ENCODE assay signal across 10 cellular contexts in genomic region chr9:99244300-99245260, GRCh38. TPM values are rescaled to one million over a fixed set of nuclear protein-coding genes. Genes with fewer than 3 reads are reported as not detected.
A peak's percentile ranks its signal among the peaks of the same experiment; 100 is the strongest.
DNase-seq lines count a peak whose midpoint lies in the region; ATAC-seq and TF ChIP-seq lines count a peak whose summit lies in the region.
"Had no signal": no experiment of that assay in that cellular context is flagged by ENCODE, and none has a peak within 500 bp of the region (broad histone marks: within the 10 kb centered on the region; RNA-seq: fewer than 3 reads in every experiment).

No MANE protein-coding gene starts in this region.

- H3K9me3 ChIP-seq in OCI-LY3 (ENCODE audit: insufficient read depth, low read length), result no peaks in the 10 kb centered on the region

- H3K79me2 ChIP-seq in OCI-LY3 (ENCODE audit: low read length), result no peaks in the 10 kb centered on the region

- ATAC-seq in GM19463 (IDR thresholded peaks at IDR 0.05; ENCODE audit: unreplicated experiment) (peak; percentile 92), HG03060 (IDR thresholded peaks at IDR 0.05; ENCODE audit: low read depth, unreplicated experiment) (peak; percentile 96)

- DNase-seq in GM13976 (ENCODE audit: low spot score) (peak; percentile 69), HK-2 (ENCODE audit: unreplicated experiment) (no peak), hypothalamus (lab: John Stamatoyannopoulos, UW) (no peak), HuH-7.5 (ENCODE audit: low spot score) (no peak)
- no peak for DNase-seq in activated CD4-positive, alpha-beta memory T cell treated with anti-CD3 and anti-CD28 coated beads, Interleukin-2, amount 10 ng/mL, durations not matched to agents 7 days and 5 days
- DNase-seq: dorsolateral prefrontal cortex, posterior cingulate gyrus had no signal

- POLR2A ChIA-PET in activated CD4-positive, alpha-beta memory T cell treated with anti-CD3 and anti-CD28 coated beads, Interleukin-2, amount 10 ng/mL, durations not matched to agents 7 days and 5 days (lab: Charles Lee), result interaction anchor here (1.0 kb wide), 1 partner anchor 22 kb away, joined by 3 read pairs; the partner anchor contains the start of gene SEC61B

- TF ChIP-seq CTCF in GM13976 (IDR thresholded peaks at IDR 0.05; ENCODE audit: borderline replicate concordance, control extremely low read depth, extremely low read depth, insufficient read depth, missing control alignments), result no peak
- no peak for TF ChIP-seq CTCF in OCI-LY3 (IDR thresholded peaks at IDR 0.05; ENCODE audit: low read depth, low read length)

- H3K4me3 Mint-ChIP-seq in activated CD4-positive, alpha-beta memory T cell treated with anti-CD3 and anti-CD28 coated beads, Interleukin-2, amount 10 ng/mL, durations not matched to agents 7 days and 5 days, result no peak overlapping the region

- H3K4me2 ChIP-seq in OCI-LY3 (ENCODE audit: low read length), result peak overlapping the region; percentile 60

- no peaks in the 10 kb centered on the region for H3K27me3 ChIP-seq in OCI-LY3 (ENCODE audit: low read depth, low read length)
- H3K27me3 ChIP-seq: dorsolateral prefrontal cortex had no signal

- no peak overlapping the region for H3K27ac Mint-ChIP-seq in activated CD4-positive, alpha-beta memory T cell treated with anti-CD3 and anti-CD28 coated beads, Interleukin-2, amount 10 ng/mL, durations not matched to agents 7 days and 5 days

- H3K4me1 ChIP-seq in OCI-LY3 (ENCODE audit: low read length), result peaks cover 47% of the 10 kb centered on the region

- peak overlapping the region; percentile 83 for H3K27ac ChIP-seq in OCI-LY3 (ENCODE audit: low read length)
- H3K27ac ChIP-seq: dorsolateral prefrontal cortex had no signal

- H3K4me1 Mint-ChIP-seq in activated CD4-positive, alpha-beta memory T cell treated with anti-CD3 and anti-CD28 coated beads, Interleukin-2, amount 10 ng/mL, durations not matched to agents 7 days and 5 days, result peaks cover 8% of the 10 kb centered on the region

- in situ Hi-C loops in GM13976 (cut with MboI; ENCODE audit: low sequenced_read_pairs, unreplicated experiment), result no loop called here

- CTCF ChIA-PET in activated CD4-positive, alpha-beta memory T cell treated with anti-CD3 and anti-CD28 coated beads, Interleukin-2, amount 10 ng/mL, durations not matched to agents 7 days and 5 days (lab: Charles Lee), result interaction anchor here (1.3 kb wide), 1 partner anchor 13 kb away, joined by 6 read pairs; no protein-coding TSS in a partner anchor

- no peaks in the 10 kb centered on the region for H3K9me3 Mint-ChIP-seq in activated CD4-positive, alpha-beta memory T cell treated with anti-CD3 and anti-CD28 coated beads, Interleukin-2, amount 10 ng/mL, durations not matched to agents 7 days and 5 days

- H3K36me3 Mint-ChIP-seq in activated CD4-positive, alpha-beta memory T cell treated with anti-CD3 and anti-CD28 coated beads, Interleukin-2, amount 10 ng/mL, durations not matched to agents 7 days and 5 days (ENCODE audit: low read depth), result no peaks in the 10 kb centered on the region

- no peaks in the 10 kb centered on the region for H3K27me3 Mint-ChIP-seq in activated CD4-positive, alpha-beta memory T cell treated with anti-CD3 and anti-CD28 coated beads, Interleukin-2, amount 10 ng/mL, durations not matched to agents 7 days and 5 days

- H3K9ac ChIP-seq in OCI-LY3 (ENCODE audit: low read length), result peak overlapping the region; percentile 50

- no peak overlapping the region for H2AFZ ChIP-seq in OCI-LY3 (ENCODE audit: low read depth, low read length)

- H3K4me3 ChIP-seq in OCI-LY3 (ENCODE audit: low read length), result 0 out of 2 replicates have a peak overlapping the region, but pooled peaks have one; percentile 11
- H3K4me3 ChIP-seq: dorsolateral prefrontal cortex had no signal

- H3K36me3 ChIP-seq in OCI-LY3 (replicated peaks; ENCODE audit: low read depth, low read length), result peaks cover 38% of the 10 kb centered on the region

- no peaks in the 10 kb centered on the region for H4K20me1 ChIP-seq in OCI-LY3 (ENCODE audit: insufficient read depth, low read length)

RNA-seq across cellular contexts. Expression of gene SEC61B, which starts 22.5 kb away (rescaled TPM):
- 100 to 1,000 TPM; 148 to 165 TPM for total RNA-seq in activated CD4-positive, alpha-beta memory T cell treated with anti-CD3 and anti-CD28 coated beads, Interleukin-2, amount 10 ng/mL, durations not matched to agents 7 days and 5 days

RNA-seq across cellular contexts. Expression of gene ALG2, which starts 22.8 kb away (rescaled TPM):
- 10 to 100 TPM; 30.0 to 31.9 TPM for total RNA-seq in activated CD4-positive, alpha-beta memory T cell treated with anti-CD3 and anti-CD28 coated beads, Interleukin-2, amount 10 ng/mL, durations not matched to agents 7 days and 5 days
